Comparison of ENCODE assay signal across 14 cellular contexts in the genomic region with DNA sequence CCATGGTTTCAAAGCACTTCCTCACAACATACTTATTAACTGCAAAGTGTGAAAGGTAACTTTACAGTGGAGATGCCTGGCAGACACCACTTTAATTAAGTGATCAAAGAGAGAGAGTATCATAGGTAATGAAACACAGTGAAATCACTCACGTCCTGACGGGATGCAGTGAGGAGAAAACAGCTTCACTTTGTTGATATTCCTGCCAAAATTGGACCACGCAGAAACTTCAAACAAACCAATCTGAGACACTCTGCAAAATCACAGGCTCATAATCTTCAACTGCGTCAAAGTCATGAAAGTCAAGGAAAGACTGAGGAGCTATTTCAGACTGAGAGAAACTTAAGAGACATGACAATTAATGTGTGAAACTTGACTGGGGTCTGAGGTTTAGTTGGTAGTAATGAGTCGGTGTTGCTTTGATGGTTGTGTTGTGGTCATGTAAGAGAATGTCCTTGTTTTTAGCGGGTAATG.
DNase-seq lines count a peak whose midpoint lies in the region; ATAC-seq lines count a peak whose summit lies in the region.
"Had no signal": no experiment of that assay in that cellular context is flagged by ENCODE, and none has a peak within 500 bp of the region (broad histone marks: within the 10 kb centered on the region; RNA-seq: fewer than 3 reads in every experiment).

No MANE protein-coding gene starts in this region.

- peak overlapping the region; percentile 87 for H3K27ac Mint-ChIP-seq in activated naive CD8-positive, alpha-beta T cell treated with anti-CD3 and anti-CD28 coated beads for 36 hours
- H3K27ac Mint-ChIP-seq in stimulated activated naive CD8-positive, alpha-beta T cell treated with anti-CD3 and anti-CD28 coated beads, Interleukin-15, amount 100 ng/mL, for 72 hours = peak overlapping the region; percentile 77 to 95
- H3K27ac Mint-ChIP-seq in activated T-helper 2 cell treated with anti-CD3 and anti-CD28 coated beads, Interferon-gamma antibody, Interleukin-2, Interleukin-4, amounts not matched to agents 10 μg/mL and 5 μg/mL and 100 μg/mL, durations not matched to agents 14 hours and 24 hours and 36 hours = no peak overlapping the region

- peaks cover 8% of the 10 kb centered on the region for H3K27me3 Mint-ChIP-seq in activated naive CD8-positive, alpha-beta T cell treated with anti-CD3 and anti-CD28 coated beads for 36 hours
- H3K27me3 Mint-ChIP-seq in stimulated activated naive CD8-positive, alpha-beta T cell treated with anti-CD3 and anti-CD28 coated beads, Interleukin-15, amount 100 ng/mL, for 72 hours = peaks cover 18% of the 10 kb centered on the region
- H3K27me3 Mint-ChIP-seq in activated T-helper 2 cell treated with anti-CD3 and anti-CD28 coated beads, Interferon-gamma antibody, Interleukin-2, Interleukin-4, amounts not matched to agents 10 μg/mL and 5 μg/mL and 100 μg/mL, durations not matched to agents 14 hours and 24 hours and 36 hours (ENCODE audit: low read depth) = peaks cover 22% of the 10 kb centered on the region

- no peak overlapping the region for H3K4me3 ChIP-seq in aorta (ENCODE audit: low read length in 2 of 2)
- H3K4me3 ChIP-seq: Peyer's patch, right atrium auricular region had no signal

- H3K36me3 Mint-ChIP-seq in activated naive CD8-positive, alpha-beta T cell treated with anti-CD3 and anti-CD28 coated beads for 36 hours = peaks cover 5% of the 10 kb centered on the region
- H3K36me3 Mint-ChIP-seq in activated T-helper 2 cell treated with anti-CD3 and anti-CD28 coated beads, Interferon-gamma antibody, Interleukin-2, Interleukin-4, amounts not matched to agents 10 μg/mL and 5 μg/mL and 100 μg/mL, durations not matched to agents 14 hours and 24 hours and 36 hours (ENCODE audit: low read depth) = peaks cover 5% of the 10 kb centered on the region

- no peaks in the 10 kb centered on the region for H3K9me3 ChIP-seq in aorta (ENCODE audit: control insufficient read depth, low read length)
- H3K9me3 ChIP-seq: Peyer's patch, right atrium auricular region had no signal

- ATAC-seq in HG02938 (IDR thresholded peaks at IDR 0.05; ENCODE audit: unreplicated experiment) (peak; percentile 25), aorta (ENCODE audit: low FRiP score) (no peak), HG02852 (IDR thresholded peaks at IDR 0.05; ENCODE audit: unreplicated experiment) (no peak)
- ATAC-seq in stimulated activated naive CD8-positive, alpha-beta T cell treated with anti-CD3 and anti-CD28 coated beads, Interleukin-15, amount 100 ng/mL, for 72 hours = peak; percentile 84

- H3K27ac ChIP-seq in aorta (ENCODE audit: low read depth in 1 of 2, low read length in 2 of 2) = no peak overlapping the region
- H3K27ac ChIP-seq: Peyer's patch, right atrium auricular region had no signal

- intact Hi-C loops in aorta (cut with DNase I) = loop anchor here in 1 of 2 donors (10.0 kb wide), 1 partner anchor 51 kb away; no protein-coding TSS in a partner anchor
- intact Hi-C loops in activated T-helper 2 cell treated with anti-CD3 and anti-CD28 coated beads, Interferon-gamma antibody, Interleukin-2, Interleukin-4, amounts not matched to agents 10 μg/mL and 5 μg/mL and 100 μg/mL, durations not matched to agents 14 hours and 24 hours and 36 hours (cut with micrococcal nuclease) = loop anchor here (5.0 kb wide), 2 partner anchors 36 to 726 kb away; no protein-coding TSS in a partner anchor

- WGBS in aorta, 2 donors = 93 to 95% methylated on average over 6 of the region's 6 CpGs

- no peaks in the 10 kb centered on the region for H3K36me3 ChIP-seq in aorta (ENCODE audit: control insufficient read depth in 1 of 2, insufficient read depth in 2 of 2, low read length in 1 of 2)
- H3K36me3 ChIP-seq: Peyer's patch, right atrium auricular region had no signal

- no peaks in the 10 kb centered on the region for H3K27me3 ChIP-seq in aorta (ENCODE audit: control insufficient read depth in 1 of 2, insufficient read depth in 2 of 2, low read length in 1 of 2)
- H3K27me3 ChIP-seq: Peyer's patch, right atrium auricular region had no signal

- no peaks in the 10 kb centered on the region for H3K4me1 ChIP-seq in aorta (ENCODE audit: control insufficient read depth in 1 of 2, insufficient read depth in 2 of 2, low read length in 2 of 2)

- H3K9me3 Mint-ChIP-seq in activated naive CD8-positive, alpha-beta T cell treated with anti-CD3 and anti-CD28 coated beads for 36 hours = peaks cover 2% of the 10 kb centered on the region
- H3K9me3 Mint-ChIP-seq in stimulated activated naive CD8-positive, alpha-beta T cell treated with anti-CD3 and anti-CD28 coated beads, Interleukin-15, amount 100 ng/mL, for 72 hours = no peaks in the 10 kb centered on the region
- no peaks in the 10 kb centered on the region for H3K9me3 Mint-ChIP-seq in activated T-helper 2 cell treated with anti-CD3 and anti-CD28 coated beads, Interferon-gamma antibody, Interleukin-2, Interleukin-4, amounts not matched to agents 10 μg/mL and 5 μg/mL and 100 μg/mL, durations not matched to agents 14 hours and 24 hours and 36 hours

- peak overlapping the region; percentile 22 for H3K4me3 Mint-ChIP-seq in activated naive CD8-positive, alpha-beta T cell treated with anti-CD3 and anti-CD28 coated beads for 36 hours
- peak overlapping the region; percentile 53 to 65 for H3K4me3 Mint-ChIP-seq in stimulated activated naive CD8-positive, alpha-beta T cell treated with anti-CD3 and anti-CD28 coated beads, Interleukin-15, amount 100 ng/mL, for 72 hours
- H3K4me3 Mint-ChIP-seq in activated T-helper 2 cell treated with anti-CD3 and anti-CD28 coated beads, Interferon-gamma antibody, Interleukin-2, Interleukin-4, amounts not matched to agents 10 μg/mL and 5 μg/mL and 100 μg/mL, durations not matched to agents 14 hours and 24 hours and 36 hours (ENCODE audit: low read depth) = no peak overlapping the region

- peak; percentile 18 for DNase-seq in stimulated activated CD4-positive, alpha-beta T cell treated with anti-CD3 and anti-CD28 coated beads, Interleukin-1b, Interleukin-23, amount 100 ng/mL, for 48 hours
- no peak for DNase-seq in stimulated activated CD4-positive, alpha-beta T cell treated with anti-CD3 and anti-CD28 coated beads, Interleukin-4, amount 100 ng/mL, for 1 hour
- DNase-seq in activated naive CD8-positive, alpha-beta T cell treated with anti-CD3 and anti-CD28 coated beads for 36 hours = peak; percentile 21
- DNase-seq in stimulated activated naive CD8-positive, alpha-beta T cell treated with anti-CD3 and anti-CD28 coated beads, Interleukin-15, amount 100 ng/mL, for 72 hours = peak; percentile 42 to 55
- DNase-seq in aorta = no peak
- DNase-seq in activated T-helper 2 cell treated with anti-CD3 and anti-CD28 coated beads, Interferon-gamma antibody, Interleukin-2, Interleukin-4, amounts not matched to agents 10 μg/mL and 5 μg/mL and 100 μg/mL, durations not matched to agents 14 hours and 24 hours and 36 hours (ENCODE audit: low spot score) = no peak
- DNase-seq: GDM1, KG1, kidney glomerular epithelial cell, NCI-H1048, Peyer's patch had no signal

- H3K4me1 Mint-ChIP-seq in activated naive CD8-positive, alpha-beta T cell treated with anti-CD3 and anti-CD28 coated beads for 36 hours = peaks cover 47% of the 10 kb centered on the region
- peaks cover 56% of the 10 kb centered on the region for H3K4me1 Mint-ChIP-seq in stimulated activated naive CD8-positive, alpha-beta T cell treated with anti-CD3 and anti-CD28 coated beads, Interleukin-15, amount 100 ng/mL, for 72 hours
- peaks cover 27% of the 10 kb centered on the region for H3K4me1 Mint-ChIP-seq in activated T-helper 2 cell treated with anti-CD3 and anti-CD28 coated beads, Interferon-gamma antibody, Interleukin-2, Interleukin-4, amounts not matched to agents 10 μg/mL and 5 μg/mL and 100 μg/mL, durations not matched to agents 14 hours and 24 hours and 36 hours (ENCODE audit: low read depth)

Comparison
In these comparisons a context has a peak if more than half of its experiments do, and no peak if none do; other contexts are left out.
1. DNase-seq: peak in stimulated activated CD4-positive, alpha-beta T cell treated with anti-CD3 and anti-CD28 coated beads, Interleukin-1b, Interleukin-23, amount 100 ng/mL, for 48 hours (single experiment), activated naive CD8-positive, alpha-beta T cell treated with anti-CD3 and anti-CD28 coated beads for 36 hours (single experiment) and stimulated activated naive CD8-positive, alpha-beta T cell treated with anti-CD3 and anti-CD28 coated beads, Interleukin-15, amount 100 ng/mL, for 72 hours (2 of 2); none in stimulated activated CD4-positive, alpha-beta T cell treated with anti-CD3 and anti-CD28 coated beads, Interleukin-4, amount 100 ng/mL, for 1 hour (single experiment), aorta (0 of 2) and activated T-helper 2 cell treated with anti-CD3 and anti-CD28 coated beads, Interferon-gamma antibody, Interleukin-2, Interleukin-4, amounts not matched to agents 10 μg/mL and 5 μg/mL and 100 μg/mL, durations not matched to agents 14 hours and 24 hours and 36 hours (single experiment).
2. ATAC-seq: peak in HG02938 (single experiment) and stimulated activated naive CD8-positive, alpha-beta T cell treated with anti-CD3 and anti-CD28 coated beads, Interleukin-15, amount 100 ng/mL, for 72 hours (single experiment); none in aorta (single experiment) and HG02852 (single experiment).